ENCODE assay signal across 14 cellular contexts in the genomic region with DNA sequence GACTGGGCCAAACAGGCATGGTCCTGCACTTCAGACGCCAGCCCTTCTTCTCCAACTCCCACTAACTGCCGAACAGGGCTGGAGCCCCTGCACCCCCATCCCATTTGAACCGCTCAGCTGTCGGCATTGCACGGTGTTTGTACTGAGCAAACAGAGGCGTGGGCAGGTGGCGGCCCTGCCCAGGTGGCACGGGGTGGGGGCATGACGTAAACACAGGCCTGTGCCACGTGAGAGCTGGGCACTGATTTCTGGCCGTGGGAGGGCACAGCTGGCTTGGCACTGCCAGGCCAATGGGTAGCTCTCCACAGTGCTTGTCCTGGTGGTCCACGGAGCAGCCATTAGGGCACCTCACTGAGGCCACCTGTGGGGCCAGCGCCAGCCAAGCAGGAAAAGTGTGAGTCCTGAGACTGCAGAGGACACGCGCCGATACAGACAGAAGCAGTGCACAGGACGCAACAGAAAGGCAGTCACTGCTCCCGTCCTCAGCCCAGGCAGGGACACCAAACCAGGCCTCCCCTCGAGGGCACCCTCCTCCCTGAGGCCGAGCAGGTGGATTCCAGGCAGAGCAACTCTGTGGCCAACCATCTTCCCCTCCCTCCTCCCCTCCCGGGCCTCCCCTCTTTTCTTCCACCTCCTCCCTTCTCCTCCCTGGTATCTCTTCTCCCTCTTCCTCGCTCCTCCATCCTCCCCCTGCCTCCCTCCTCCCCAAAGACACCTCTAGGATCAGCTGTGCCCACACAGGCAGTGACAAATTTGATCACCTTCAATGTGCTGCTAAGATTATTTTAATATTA.
DNase-seq lines count a peak whose midpoint lies in the region; ATAC-seq, FAIRE-seq and TF ChIP-seq lines count a peak whose summit lies in the region.
"Had no signal": no experiment of that assay in that cellular context is flagged by ENCODE, and none has a peak within 500 bp of the region (broad histone marks: within the 10 kb centered on the region; RNA-seq: fewer than 3 reads in every experiment).

No MANE protein-coding gene starts in this region.

- H3K4me1 ChIP-seq in right atrium auricular region: no peaks in the 10 kb centered on the region
- no peaks in the 10 kb centered on the region for H3K4me1 ChIP-seq in PC-3 (ENCODE audit: insufficient read depth, low read length)
- H3K4me1 ChIP-seq in lung (ENCODE audit: control insufficient read depth in 2 of 2, insufficient read depth in 2 of 2, low read length in 2 of 2): no peaks in the 10 kb centered on the region

- ATAC-seq in left ventricle myocardium superior (no peak), PC-3 (peak; percentile 18), lung (ENCODE audit: insufficient read depth, low FRiP score) (no peak), HG02938 (IDR thresholded peaks at IDR 0.05; ENCODE audit: unreplicated experiment) (no peak), HG03457 (IDR thresholded peaks at IDR 0.05; ENCODE audit: unreplicated experiment) (no peak)
- ATAC-seq: HCT116 had no signal

- H3K27ac ChIP-seq in right atrium auricular region (no peak overlapping the region), PC-3 (ENCODE audit: low read length) (no peak overlapping the region), lung (ENCODE audit: low read depth in 1 of 2, low read length in 1 of 2) (no peak overlapping the region)
- H3K27ac ChIP-seq: cardiac muscle cell, epithelial cell of prostate, heart left ventricle had no signal

- peak; percentile 77 for FAIRE-seq in urothelium cell line (lab: Jason Lieb, UNC)

- H3K9me2 ChIP-seq in PC-3 (replicated peaks; ENCODE audit: low read length): no peaks in the 10 kb centered on the region

- no peak overlapping the region for H2AFZ ChIP-seq in PC-3 (ENCODE audit: low read length)

- H3K36me3 ChIP-seq in right atrium auricular region (no peaks in the 10 kb centered on the region), PC-3 (ENCODE audit: low read depth, low read length) (no peaks in the 10 kb centered on the region), lung (ENCODE audit: control insufficient read depth in 2 of 2, insufficient read depth in 2 of 2, low read length in 2 of 2) (peaks cover 0 to 11% of the 10 kb centered on the region in 2 donors)
- H3K36me3 ChIP-seq: cardiac muscle cell had no signal

- H3K4me3 ChIP-seq in right atrium auricular region (no peak overlapping the region), PC-3 (ENCODE audit: low read length) (no peak overlapping the region), lung (no peak overlapping the region)
- H3K4me3 ChIP-seq: cardiac muscle cell, heart left ventricle had no signal

- H3F3A ChIP-seq in PC-3 (ENCODE audit: low read length, unreplicated experiment): no peaks in the 10 kb centered on the region

- intact Hi-C loops in left ventricle myocardium superior (cut with micrococcal nuclease) (no loop called here), PC-3 (cut with micrococcal nuclease) (no loop called here)

- TF ChIP-seq CTCF in right atrium auricular region (IDR thresholded peaks at IDR 0.05): no peak
- TF ChIP-seq CTCF in PC-3 (conservative IDR thresholded peaks at IDR 0.05; ENCODE audit: low read depth, low read length): no peak
- TF ChIP-seq CTCF in lung (IDR thresholded peaks at IDR 0.05; ENCODE audit: control extremely low read depth, extremely low read depth): no peak

- no peaks in the 10 kb centered on the region for H3K9me3 ChIP-seq in right atrium auricular region
- H3K9me3 ChIP-seq in PC-3 (ENCODE audit: low read length): no peaks in the 10 kb centered on the region
- H3K9me3 ChIP-seq in lung (ENCODE audit: control insufficient read depth in 2 of 2, insufficient read depth in 1 of 2, low read length in 1 of 2): no peaks in the 10 kb centered on the region
- H3K9me3 ChIP-seq: heart left ventricle had no signal

- POLR2A ChIA-PET in PC-3 (lab: Charles Lee; ENCODE audit: unreplicated experiment): no interaction called here

- H3K4me2 ChIP-seq in PC-3 (ENCODE audit: low read length): no peak overlapping the region

- H4K20me1 ChIP-seq in PC-3 (ENCODE audit: low read length): no peaks in the 10 kb centered on the region

- CTCF ChIA-PET in PC-3 (lab: Charles Lee): no interaction called here

- peak; percentile 21 for DNase-seq in left ventricle myocardium superior
- DNase-seq in right atrium auricular region (ENCODE audit: low spot score): no peak
- no peak for DNase-seq in PC-3
- DNase-seq in lung (ENCODE audit: low spot score): peak; percentile 41
- no peak for DNase-seq in urothelium cell line (ENCODE audit: low spot score)
- no peak for DNase-seq in NCI-H524 treated with DMSO at 0.1 percent for 48 hours (lab: John Stamatoyannopoulos, UW)
- DNase-seq: activated naive CD4-positive, alpha-beta T cell treated with anti-CD3 and anti-CD28 coated beads, Interleukin-2, amount 50 U/mL, for 16 hours; NCI-H82 had no signal

- no peaks in the 10 kb centered on the region for H3K79me2 ChIP-seq in PC-3 (ENCODE audit: low read length)

- no peaks in the 10 kb centered on the region for H3K27me3 ChIP-seq in right atrium auricular region
- no peaks in the 10 kb centered on the region for H3K27me3 ChIP-seq in PC-3 (ENCODE audit: low read length)
- H3K27me3 ChIP-seq in lung (ENCODE audit: control insufficient read depth, insufficient read depth): no peaks in the 10 kb centered on the region
- H3K27me3 ChIP-seq: cardiac muscle cell, heart left ventricle had no signal

- WGBS in lung, 2 donors: 78 to 88% methylated on average over 21 to 22 of the region's 22 CpGs

- no TSS peak for BruUV-seq in PC-3 (replicated peaks; lab: Mats Ljungman, UMichigan)

- H3K9ac ChIP-seq in PC-3 (ENCODE audit: low read length): no peak overlapping the region

Comparison
In these comparisons a context has a peak if more than half of its experiments do, and no peak if none do; other contexts are left out.
1. DNase-seq: peak in left ventricle myocardium superior (single experiment) and lung (single experiment); none in right atrium auricular region (single experiment), PC-3 (single experiment), urothelium cell line (single experiment) and NCI-H524 treated with DMSO at 0.1 percent for 48 hours (single experiment).